Comparison of ENCODE assay signal across 1 cellular context in the genomic region with DNA sequence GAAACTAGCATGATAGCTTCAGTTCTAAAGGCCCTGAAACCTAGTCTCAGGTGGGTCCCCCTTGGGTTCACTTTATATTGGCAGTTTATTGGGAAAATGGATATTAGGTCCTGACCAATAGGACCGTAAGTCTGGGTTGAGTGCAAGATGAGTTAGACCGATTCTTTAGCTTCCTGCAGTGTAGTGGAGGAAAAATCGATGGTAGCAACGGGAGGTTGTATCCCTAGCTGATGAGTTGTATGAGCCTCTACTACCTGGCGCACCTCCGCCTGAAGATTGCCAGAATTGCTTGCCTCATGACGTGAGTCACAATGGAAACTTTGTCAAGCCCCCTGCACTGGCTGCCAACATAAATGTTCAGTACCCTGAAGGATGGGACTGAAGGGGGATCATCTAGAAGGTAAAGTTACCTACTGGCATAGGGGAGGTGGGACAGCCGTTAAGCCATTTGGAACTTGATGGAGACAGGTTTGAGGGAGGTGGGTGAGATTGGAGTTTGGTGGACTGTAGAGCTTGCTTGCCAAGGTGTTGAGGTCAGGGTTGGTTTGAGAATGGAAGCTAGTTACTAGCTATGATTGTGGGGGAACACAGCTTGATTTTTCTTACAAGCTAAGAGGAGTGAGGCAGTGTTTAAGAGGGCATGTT.
TF ChIP-seq lines count a peak whose summit lies in the region.

No MANE protein-coding gene starts in this region.

TF ChIP-seq in HepG2, 621 proteins besides CTCF, POLR2A, EP300 and RAD21 (continued from another document and continues in another):
- TF ChIP-seq, protein P1, sequence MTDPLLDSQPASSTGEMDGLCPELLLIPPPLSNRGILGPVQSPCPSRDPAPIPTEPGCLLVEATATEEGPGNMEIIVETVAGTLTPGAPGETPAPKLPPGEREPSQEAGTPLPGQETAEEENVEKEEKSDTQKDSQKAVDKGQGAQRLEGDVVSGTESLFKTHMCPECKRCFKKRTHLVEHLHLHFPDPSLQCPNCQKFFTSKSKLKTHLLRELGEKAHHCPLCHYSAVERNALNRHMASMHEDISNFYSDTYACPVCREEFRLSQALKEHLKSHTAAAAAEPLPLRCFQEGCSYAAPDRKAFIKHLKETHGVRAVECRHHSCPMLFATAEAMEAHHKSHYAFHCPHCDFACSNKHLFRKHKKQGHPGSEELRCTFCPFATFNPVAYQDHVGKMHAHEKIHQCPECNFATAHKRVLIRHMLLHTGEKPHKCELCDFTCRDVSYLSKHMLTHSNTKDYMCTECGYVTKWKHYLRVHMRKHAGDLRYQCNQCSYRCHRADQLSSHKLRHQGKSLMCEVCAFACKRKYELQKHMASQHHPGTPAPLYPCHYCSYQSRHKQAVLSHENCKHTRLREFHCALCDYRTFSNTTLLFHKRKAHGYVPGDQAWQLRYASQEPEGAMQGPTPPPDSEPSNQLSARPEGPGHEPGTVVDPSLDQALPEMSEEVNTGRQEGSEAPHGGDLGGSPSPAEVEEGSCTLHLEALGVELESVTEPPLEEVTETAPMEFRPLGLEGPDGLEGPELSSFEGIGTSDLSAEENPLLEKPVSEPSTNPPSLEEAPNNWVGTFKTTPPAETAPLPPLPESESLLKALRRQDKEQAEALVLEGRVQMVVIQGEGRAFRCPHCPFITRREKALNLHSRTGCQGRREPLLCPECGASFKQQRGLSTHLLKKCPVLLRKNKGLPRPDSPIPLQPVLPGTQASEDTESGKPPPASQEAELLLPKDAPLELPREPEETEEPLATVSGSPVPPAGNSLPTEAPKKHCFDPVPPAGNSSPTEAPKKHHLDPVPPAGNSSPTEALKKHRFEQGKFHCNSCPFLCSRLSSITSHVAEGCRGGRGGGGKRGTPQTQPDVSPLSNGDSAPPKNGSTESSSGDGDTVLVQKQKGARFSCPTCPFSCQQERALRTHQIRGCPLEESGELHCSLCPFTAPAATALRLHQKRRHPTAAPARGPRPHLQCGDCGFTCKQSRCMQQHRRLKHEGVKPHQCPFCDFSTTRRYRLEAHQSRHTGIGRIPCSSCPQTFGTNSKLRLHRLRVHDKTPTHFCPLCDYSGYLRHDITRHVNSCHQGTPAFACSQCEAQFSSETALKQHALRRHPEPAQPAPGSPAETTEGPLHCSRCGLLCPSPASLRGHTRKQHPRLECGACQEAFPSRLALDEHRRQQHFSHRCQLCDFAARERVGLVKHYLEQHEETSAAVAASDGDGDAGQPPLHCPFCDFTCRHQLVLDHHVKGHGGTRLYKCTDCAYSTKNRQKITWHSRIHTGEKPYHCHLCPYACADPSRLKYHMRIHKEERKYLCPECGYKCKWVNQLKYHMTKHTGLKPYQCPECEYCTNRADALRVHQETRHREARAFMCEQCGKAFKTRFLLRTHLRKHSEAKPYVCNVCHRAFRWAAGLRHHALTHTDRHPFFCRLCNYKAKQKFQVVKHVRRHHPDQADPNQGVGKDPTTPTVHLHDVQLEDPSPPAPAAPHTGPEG (CRISPR knock-in tag; IDR thresholded peaks at IDR 0.05), result no peak
- TF ChIP-seq KLF12 (CRISPR knock-in tag; IDR thresholded peaks at IDR 0.05; ENCODE audit: borderline replicate concordance), result no peak
- no peak for TF ChIP-seq NFATC3 (CRISPR knock-in tag; IDR thresholded peaks at IDR 0.05)
- TF ChIP-seq, protein P2, sequence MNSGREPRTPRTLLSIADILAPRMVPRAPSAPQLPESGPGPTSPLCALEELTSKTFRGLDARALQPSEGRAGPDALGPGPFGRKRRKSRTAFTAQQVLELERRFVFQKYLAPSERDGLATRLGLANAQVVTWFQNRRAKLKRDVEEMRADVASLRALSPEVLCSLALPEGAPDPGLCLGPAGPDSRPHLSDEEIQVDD (CRISPR knock-in tag; IDR thresholded peaks at IDR 0.05; ENCODE audit: borderline replicate concordance), result no peak
- TF ChIP-seq, protein P3, sequence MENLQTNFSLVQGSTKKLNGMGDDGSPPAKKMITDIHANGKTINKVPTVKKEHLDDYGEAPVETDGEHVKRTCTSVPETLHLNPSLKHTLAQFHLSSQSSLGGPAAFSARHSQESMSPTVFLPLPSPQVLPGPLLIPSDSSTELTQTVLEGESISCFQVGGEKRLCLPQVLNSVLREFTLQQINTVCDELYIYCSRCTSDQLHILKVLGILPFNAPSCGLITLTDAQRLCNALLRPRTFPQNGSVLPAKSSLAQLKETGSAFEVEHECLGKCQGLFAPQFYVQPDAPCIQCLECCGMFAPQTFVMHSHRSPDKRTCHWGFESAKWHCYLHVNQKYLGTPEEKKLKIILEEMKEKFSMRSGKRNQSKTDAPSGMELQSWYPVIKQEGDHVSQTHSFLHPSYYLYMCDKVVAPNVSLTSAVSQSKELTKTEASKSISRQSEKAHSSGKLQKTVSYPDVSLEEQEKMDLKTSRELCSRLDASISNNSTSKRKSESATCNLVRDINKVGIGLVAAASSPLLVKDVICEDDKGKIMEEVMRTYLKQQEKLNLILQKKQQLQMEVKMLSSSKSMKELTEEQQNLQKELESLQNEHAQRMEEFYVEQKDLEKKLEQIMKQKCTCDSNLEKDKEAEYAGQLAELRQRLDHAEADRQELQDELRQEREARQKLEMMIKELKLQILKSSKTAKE (CRISPR knock-in tag; IDR thresholded peaks at IDR 0.05; ENCODE audit: borderline replicate concordance), result no peak
- TF ChIP-seq ARNT (IDR thresholded peaks at IDR 0.05), result no peak
- TF ChIP-seq ZNF720 (CRISPR knock-in tag; IDR thresholded peaks at IDR 0.05), result 0 out of 2 replicates have a peak, but pooled peaks have one; percentile 30
- TF ChIP-seq ZFP41 (CRISPR knock-in tag; IDR thresholded peaks at IDR 0.05; ENCODE audit: borderline replicate concordance), result no peak
- TF ChIP-seq ZNF652 (CRISPR knock-in tag; IDR thresholded peaks at IDR 0.05; ENCODE audit: borderline replicate concordance, low read depth), result no peak
- no peak for TF ChIP-seq ZNF672 (CRISPR knock-in tag; IDR thresholded peaks at IDR 0.05)
- TF ChIP-seq, protein P4, sequence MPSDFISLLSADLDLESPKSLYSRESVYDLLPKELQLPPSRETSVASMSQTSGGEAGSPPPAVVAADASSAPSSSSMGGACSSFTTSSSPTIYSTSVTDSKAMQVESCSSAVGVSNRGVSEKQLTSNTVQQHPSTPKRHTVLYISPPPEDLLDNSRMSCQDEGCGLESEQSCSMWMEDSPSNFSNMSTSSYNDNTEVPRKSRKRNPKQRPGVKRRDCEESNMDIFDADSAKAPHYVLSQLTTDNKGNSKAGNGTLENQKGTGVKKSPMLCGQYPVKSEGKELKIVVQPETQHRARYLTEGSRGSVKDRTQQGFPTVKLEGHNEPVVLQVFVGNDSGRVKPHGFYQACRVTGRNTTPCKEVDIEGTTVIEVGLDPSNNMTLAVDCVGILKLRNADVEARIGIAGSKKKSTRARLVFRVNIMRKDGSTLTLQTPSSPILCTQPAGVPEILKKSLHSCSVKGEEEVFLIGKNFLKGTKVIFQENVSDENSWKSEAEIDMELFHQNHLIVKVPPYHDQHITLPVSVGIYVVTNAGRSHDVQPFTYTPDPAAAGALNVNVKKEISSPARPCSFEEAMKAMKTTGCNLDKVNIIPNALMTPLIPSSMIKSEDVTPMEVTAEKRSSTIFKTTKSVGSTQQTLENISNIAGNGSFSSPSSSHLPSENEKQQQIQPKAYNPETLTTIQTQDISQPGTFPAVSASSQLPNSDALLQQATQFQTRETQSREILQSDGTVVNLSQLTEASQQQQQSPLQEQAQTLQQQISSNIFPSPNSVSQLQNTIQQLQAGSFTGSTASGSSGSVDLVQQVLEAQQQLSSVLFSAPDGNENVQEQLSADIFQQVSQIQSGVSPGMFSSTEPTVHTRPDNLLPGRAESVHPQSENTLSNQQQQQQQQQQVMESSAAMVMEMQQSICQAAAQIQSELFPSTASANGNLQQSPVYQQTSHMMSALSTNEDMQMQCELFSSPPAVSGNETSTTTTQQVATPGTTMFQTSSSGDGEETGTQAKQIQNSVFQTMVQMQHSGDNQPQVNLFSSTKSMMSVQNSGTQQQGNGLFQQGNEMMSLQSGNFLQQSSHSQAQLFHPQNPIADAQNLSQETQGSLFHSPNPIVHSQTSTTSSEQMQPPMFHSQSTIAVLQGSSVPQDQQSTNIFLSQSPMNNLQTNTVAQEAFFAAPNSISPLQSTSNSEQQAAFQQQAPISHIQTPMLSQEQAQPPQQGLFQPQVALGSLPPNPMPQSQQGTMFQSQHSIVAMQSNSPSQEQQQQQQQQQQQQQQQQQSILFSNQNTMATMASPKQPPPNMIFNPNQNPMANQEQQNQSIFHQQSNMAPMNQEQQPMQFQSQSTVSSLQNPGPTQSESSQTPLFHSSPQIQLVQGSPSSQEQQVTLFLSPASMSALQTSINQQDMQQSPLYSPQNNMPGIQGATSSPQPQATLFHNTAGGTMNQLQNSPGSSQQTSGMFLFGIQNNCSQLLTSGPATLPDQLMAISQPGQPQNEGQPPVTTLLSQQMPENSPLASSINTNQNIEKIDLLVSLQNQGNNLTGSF (CRISPR knock-in tag; IDR thresholded peaks at IDR 0.05), result no peak
- TF ChIP-seq RBM22 (optimal IDR thresholded peaks at IDR 0.05; ENCODE audit: low read length), result peak; percentile 100
- TF ChIP-seq ZFP36L1 (CRISPR knock-in tag; IDR thresholded peaks at IDR 0.05), result no peak
- no peak for TF ChIP-seq DNMT3B (CRISPR knock-in tag; conservative IDR thresholded peaks at IDR 0.05)
- peak; percentile 10; the same call in 1 of the 2 replicates for TF ChIP-seq ZNF792 (CRISPR knock-in tag; IDR thresholded peaks at IDR 0.05)
- TF ChIP-seq ISL2 (CRISPR knock-in tag; IDR thresholded peaks at IDR 0.05), result no peak
- TF ChIP-seq ATRX (CRISPR knock-in tag; IDR thresholded peaks at IDR 0.05; ENCODE audit: borderline replicate concordance), result no peak; the same call in 1 of the 2 replicates
- TF ChIP-seq, protein P5, sequence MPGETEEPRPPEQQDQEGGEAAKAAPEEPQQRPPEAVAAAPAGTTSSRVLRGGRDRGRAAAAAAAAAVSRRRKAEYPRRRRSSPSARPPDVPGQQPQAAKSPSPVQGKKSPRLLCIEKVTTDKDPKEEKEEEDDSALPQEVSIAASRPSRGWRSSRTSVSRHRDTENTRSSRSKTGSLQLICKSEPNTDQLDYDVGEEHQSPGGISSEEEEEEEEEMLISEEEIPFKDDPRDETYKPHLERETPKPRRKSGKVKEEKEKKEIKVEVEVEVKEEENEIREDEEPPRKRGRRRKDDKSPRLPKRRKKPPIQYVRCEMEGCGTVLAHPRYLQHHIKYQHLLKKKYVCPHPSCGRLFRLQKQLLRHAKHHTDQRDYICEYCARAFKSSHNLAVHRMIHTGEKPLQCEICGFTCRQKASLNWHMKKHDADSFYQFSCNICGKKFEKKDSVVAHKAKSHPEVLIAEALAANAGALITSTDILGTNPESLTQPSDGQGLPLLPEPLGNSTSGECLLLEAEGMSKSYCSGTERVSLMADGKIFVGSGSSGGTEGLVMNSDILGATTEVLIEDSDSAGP (CRISPR knock-in tag; IDR thresholded peaks at IDR 0.05; ENCODE audit: borderline replicate concordance), result no peak; the same call in 1 of the 2 replicates
- TF ChIP-seq CHD2 (IDR thresholded peaks at IDR 0.05; ENCODE audit: low read depth, low read length), result no peak
- no peak for TF ChIP-seq MATR3 (CRISPR knock-in tag; IDR thresholded peaks at IDR 0.05)
- TF ChIP-seq ZSCAN29 (CRISPR knock-in tag; conservative IDR thresholded peaks at IDR 0.05), result no peak
- no peak for TF ChIP-seq ZBTB42 (CRISPR knock-in tag; IDR thresholded peaks at IDR 0.05)
- TF ChIP-seq HOXA9 (CRISPR knock-in tag; IDR thresholded peaks at IDR 0.05; ENCODE audit: borderline replicate concordance), result no peak
- no peak for TF ChIP-seq HOXA3 (CRISPR knock-in tag; IDR thresholded peaks at IDR 0.05)
- no peak for TF ChIP-seq NR2F6 (IDR thresholded peaks at IDR 0.05)
- TF ChIP-seq NR2F6 (CRISPR knock-in tag; IDR thresholded peaks at IDR 0.05), result no peak
- no peak for TF ChIP-seq TCF7L2 (IDR thresholded peaks at IDR 0.05; ENCODE audit: low read depth, low read length)
- no peak for TF ChIP-seq AGO2 (optimal IDR thresholded peaks at IDR 0.05; ENCODE audit: low read depth, low read length)
- TF ChIP-seq FIP1L1 (IDR thresholded peaks at IDR 0.05; ENCODE audit: borderline replicate concordance, insufficient read depth, low read depth, low read length), result peak; percentile 68; the same call in 1 of the 2 replicates
- TF ChIP-seq, protein P6, sequence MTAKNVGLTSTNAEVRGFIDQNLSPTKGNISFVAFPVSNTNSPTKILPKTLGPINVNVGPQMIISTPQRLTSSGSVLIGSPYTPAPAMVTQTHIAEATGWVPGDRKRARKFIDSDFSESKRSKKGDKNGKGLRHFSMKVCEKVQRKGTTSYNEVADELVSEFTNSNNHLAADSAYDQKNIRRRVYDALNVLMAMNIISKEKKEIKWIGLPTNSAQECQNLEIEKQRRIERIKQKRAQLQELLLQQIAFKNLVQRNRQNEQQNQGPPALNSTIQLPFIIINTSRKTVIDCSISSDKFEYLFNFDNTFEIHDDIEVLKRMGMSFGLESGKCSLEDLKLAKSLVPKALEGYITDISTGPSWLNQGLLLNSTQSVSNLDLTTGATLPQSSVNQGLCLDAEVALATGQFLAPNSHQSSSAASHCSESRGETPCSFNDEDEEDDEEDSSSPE (CRISPR knock-in tag; IDR thresholded peaks at IDR 0.05), result no peak
- TF ChIP-seq ZNF619 (CRISPR knock-in tag; IDR thresholded peaks at IDR 0.05), result no peak
- TF ChIP-seq ARNT2 (CRISPR knock-in tag; IDR thresholded peaks at IDR 0.05; ENCODE audit: low read depth), result no peak
- no peak for TF ChIP-seq KDM3A (CRISPR knock-in tag; IDR thresholded peaks at IDR 0.05; ENCODE audit: low read depth)
- no peak for TF ChIP-seq KMT2A (CRISPR knock-in tag; IDR thresholded peaks at IDR 0.05)
- TF ChIP-seq, protein P7, sequence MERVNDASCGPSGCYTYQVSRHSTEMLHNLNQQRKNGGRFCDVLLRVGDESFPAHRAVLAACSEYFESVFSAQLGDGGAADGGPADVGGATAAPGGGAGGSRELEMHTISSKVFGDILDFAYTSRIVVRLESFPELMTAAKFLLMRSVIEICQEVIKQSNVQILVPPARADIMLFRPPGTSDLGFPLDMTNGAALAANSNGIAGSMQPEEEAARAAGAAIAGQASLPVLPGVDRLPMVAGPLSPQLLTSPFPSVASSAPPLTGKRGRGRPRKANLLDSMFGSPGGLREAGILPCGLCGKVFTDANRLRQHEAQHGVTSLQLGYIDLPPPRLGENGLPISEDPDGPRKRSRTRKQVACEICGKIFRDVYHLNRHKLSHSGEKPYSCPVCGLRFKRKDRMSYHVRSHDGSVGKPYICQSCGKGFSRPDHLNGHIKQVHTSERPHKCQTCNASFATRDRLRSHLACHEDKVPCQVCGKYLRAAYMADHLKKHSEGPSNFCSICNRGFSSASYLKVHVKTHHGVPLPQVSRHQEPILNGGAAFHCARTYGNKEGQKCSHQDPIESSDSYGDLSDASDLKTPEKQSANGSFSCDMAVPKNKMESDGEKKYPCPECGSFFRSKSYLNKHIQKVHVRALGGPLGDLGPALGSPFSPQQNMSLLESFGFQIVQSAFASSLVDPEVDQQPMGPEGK (CRISPR knock-in tag; IDR thresholded peaks at IDR 0.05), result no peak
- no peak for TF ChIP-seq TRIM24 (CRISPR knock-in tag; IDR thresholded peaks at IDR 0.05)
- no peak for TF ChIP-seq U2AF1 (optimal IDR thresholded peaks at IDR 0.05; ENCODE audit: low read depth, low read length)
- peak; percentile 3; the same call in 1 of the 2 replicates for TF ChIP-seq RBFOX2 (IDR thresholded peaks at IDR 0.05; ENCODE audit: low read depth, low read length)
- TF ChIP-seq LCORL (IDR thresholded peaks at IDR 0.05), result no peak
- TF ChIP-seq LCORL (CRISPR knock-in tag; IDR thresholded peaks at IDR 0.05), result no peak
- no peak for TF ChIP-seq HCFC1 (IDR thresholded peaks at IDR 0.05; ENCODE audit: low read depth, low read length)
- TF ChIP-seq PHF8 (CRISPR knock-in tag; IDR thresholded peaks at IDR 0.05), result peak; percentile 39
- no peak for TF ChIP-seq ZNF451 (CRISPR knock-in tag; IDR thresholded peaks at IDR 0.05)
- TF ChIP-seq BRD4 (CRISPR knock-in tag; IDR thresholded peaks at IDR 0.05), result 0 out of 2 replicates have a peak, but pooled peaks have one; percentile 21
- no peak for TF ChIP-seq ZSCAN9 (CRISPR knock-in tag; IDR thresholded peaks at IDR 0.05; ENCODE audit: borderline replicate concordance)
- no peak for TF ChIP-seq ZFP1 (CRISPR knock-in tag; IDR thresholded peaks at IDR 0.05)
